ENCODE assay signal across 8 cellular contexts in genomic region chr1:145961109-145961424, GRCh38. TPM values are rescaled to one million over a fixed set of nuclear protein-coding genes. Genes with fewer than 3 reads are reported as not detected.
A peak's percentile ranks its signal among the peaks of the same experiment; 100 is the strongest.
DNase-seq lines count a peak whose midpoint lies in the region; ATAC-seq and TF ChIP-seq lines count a peak whose summit lies in the region.

No MANE protein-coding gene starts in this region.

- DNase-seq in AG10803 (ENCODE audit: low read depth), result no peak
- DNase-seq in dorsolateral prefrontal cortex, result no peak
- no peak for DNase-seq in naive thymus-derived CD4-positive, alpha-beta T cell
- DNase-seq in putamen (ENCODE audit: low spot score), result no peak
- no peak for DNase-seq in NCI-H2081 (lab: John Stamatoyannopoulos, UW)
- DNase-seq in HK-2 (ENCODE audit: unreplicated experiment), result no peak

- peaks cover 57% of the 10 kb centered on the region for H3K79me2 ChIP-seq in Loucy (ENCODE audit: insufficient read depth, low read length)

- POLR2A ChIA-PET in naive thymus-derived CD4-positive, alpha-beta T cell (lab: Charles Lee), result interaction anchor here (0.6 to 8.0 kb wide), 6 partner anchors 18 to 89 kb away, joined by 3 to 164 read pairs (median 47); partner anchors contain the start of genes RBM8A and TXNIP

- no peaks in the 10 kb centered on the region for H3K36me3 ChIP-seq in Loucy (ENCODE audit: insufficient read depth, low read length)
- H3K36me3 ChIP-seq in naive thymus-derived CD4-positive, alpha-beta T cell (ENCODE audit: control insufficient read depth in 2 of 3, insufficient read depth in 3 of 3, low read length in 3 of 3), result no peaks in the 10 kb centered on the region

- no peaks in the 10 kb centered on the region for H3K9me2 ChIP-seq in Loucy (replicated peaks; ENCODE audit: low read depth, low read length)

- peak overlapping the region in 8 of 9 donors; percentile 25 to 92 (median 86) for H3K27ac Mint-ChIP-seq in naive thymus-derived CD4-positive, alpha-beta T cell

- H3K4me3 ChIP-seq in AG10803 (ENCODE audit: low read length) (peak overlapping the region; percentile 73), Loucy (ENCODE audit: low read length, poor library complexity, severe bottlenecking) (peak overlapping the region; percentile 79), dorsolateral prefrontal cortex (peak overlapping the region; percentile 53 to 91 (median 76))
- H3K4me3 ChIP-seq in naive thymus-derived CD4-positive, alpha-beta T cell (ENCODE audit: low read length), result peak overlapping the region; percentile 87

- H3K9me3 Mint-ChIP-seq in naive thymus-derived CD4-positive, alpha-beta T cell, result peaks cover 0 to 1% (median 0%) of the 10 kb centered on the region in 11 donors

- peak overlapping the region; percentile 86 for H3K9ac ChIP-seq in Loucy (ENCODE audit: low read depth, low read length, poor library complexity, severe bottlenecking)

- TF ChIP-seq CTCF in AG10803 (conservative IDR thresholded peaks at IDR 0.05; ENCODE audit: low read length) (no peak), Loucy (conservative IDR thresholded peaks at IDR 0.05; ENCODE audit: low read length) (no peak), dorsolateral prefrontal cortex (IDR thresholded peaks at IDR 0.05 in 54 of 56, conservative IDR thresholded peaks at IDR 0.05 in 2 of 56; ENCODE audit: low read depth in 1 of 56, partially characterized antibody in 56 of 56) (no peak)

- no peak for ATAC-seq in naive thymus-derived CD4-positive, alpha-beta T cell
- no peak for ATAC-seq in HG03108 (IDR thresholded peaks at IDR 0.05; ENCODE audit: unreplicated experiment)

- H3K4me1 ChIP-seq in Loucy (ENCODE audit: insufficient read depth, low read length, poor library complexity, severe bottlenecking), result peaks cover 53% of the 10 kb centered on the region
- peaks cover 30 to 49% of the 10 kb centered on the region in 2 donors for H3K4me1 ChIP-seq in naive thymus-derived CD4-positive, alpha-beta T cell (ENCODE audit: control insufficient read depth in 2 of 2, insufficient read depth in 2 of 2, low read length in 2 of 2)

- peaks cover 5% of the 10 kb centered on the region for H4K20me1 ChIP-seq in Loucy (ENCODE audit: insufficient read depth, low read length, poor library complexity, severe bottlenecking)

- no peaks in the 10 kb centered on the region for H3K27me3 ChIP-seq in Loucy (ENCODE audit: insufficient read depth, low read length, poor library complexity, severe bottlenecking)
- H3K27me3 ChIP-seq in dorsolateral prefrontal cortex, result no peaks in the 10 kb centered on the region
- no peaks in the 10 kb centered on the region for H3K27me3 ChIP-seq in naive thymus-derived CD4-positive, alpha-beta T cell (ENCODE audit: control insufficient read depth in 2 of 2, insufficient read depth in 2 of 2, low read length in 2 of 2)

- CTCF ChIA-PET in naive thymus-derived CD4-positive, alpha-beta T cell (lab: Charles Lee), result no interaction called here

- H3K4me1 Mint-ChIP-seq in naive thymus-derived CD4-positive, alpha-beta T cell, result peaks cover 53 to 67% (median 66%) of the 10 kb centered on the region in 7 donors

- peak overlapping the region; percentile 83 for H3K4me2 ChIP-seq in Loucy (ENCODE audit: low read depth, low read length, poor library complexity, severe bottlenecking)

- peak overlapping the region; percentile 87 for H2AFZ ChIP-seq in Loucy (ENCODE audit: low read length)

- no peaks in the 10 kb centered on the region for H3K36me3 Mint-ChIP-seq in naive thymus-derived CD4-positive, alpha-beta T cell

- peak overlapping the region; percentile 88 to 99 (median 94) for H3K4me3 Mint-ChIP-seq in naive thymus-derived CD4-positive, alpha-beta T cell

- 0 out of 2 replicates have a peak, but pooled peaks cover 8% of the 10 kb centered on the region for H3F3A ChIP-seq in Loucy (ENCODE audit: low read depth)

- peaks cover 0 to 4% (median 0%) of the 10 kb centered on the region in 5 donors for H3K27me3 Mint-ChIP-seq in naive thymus-derived CD4-positive, alpha-beta T cell

- no peaks in the 10 kb centered on the region for H3K9me3 ChIP-seq in Loucy (ENCODE audit: insufficient read depth, low read depth, low read length)
- no peaks in the 10 kb centered on the region for H3K9me3 ChIP-seq in naive thymus-derived CD4-positive, alpha-beta T cell (ENCODE audit: control insufficient read depth in 2 of 3, low read length in 3 of 3)

- intact Hi-C loops in dorsolateral prefrontal cortex (cut with DNase I), result no loop called here
- intact Hi-C loops in naive thymus-derived CD4-positive, alpha-beta T cell (cut with micrococcal nuclease), result loop anchor here in 1 of 2 donors (5.0 kb wide), 1 partner anchor 36 kb away; the partner anchor contains the start of gene TXNIP

- peak overlapping the region; percentile 41 to 99 (median 95) for H3K27ac ChIP-seq in dorsolateral prefrontal cortex
- H3K27ac ChIP-seq in naive thymus-derived CD4-positive, alpha-beta T cell (ENCODE audit: low read depth, low read length), result peak overlapping the region; percentile 78

RNA-seq across cellular contexts. Expression of gene LIX1L, which starts 3.2 kb away (rescaled TPM):
- total RNA-seq in dorsolateral prefrontal cortex, result 10 to 100 TPM; 10.5 to 32.8 (median 17.8) TPM
- total RNA-seq in naive thymus-derived CD4-positive, alpha-beta T cell, result 10 to 100 TPM; 31.6 to 59.2 (median 47.6) TPM
- 10 to 100 TPM; 29.3 to 32.1 TPM for polyA plus RNA-seq in naive thymus-derived CD4-positive, alpha-beta T cell

RNA-seq across cellular contexts. Expression of gene ANKRD34A, which starts 3.3 kb away (rescaled TPM):
- total RNA-seq in dorsolateral prefrontal cortex, result 10 to 100 TPM; 13.4 to 48.3 (median 29.4) TPM
- total RNA-seq in naive thymus-derived CD4-positive, alpha-beta T cell, result 1 to 10 TPM in 3 of 5 experiments, under 1 TPM in 2; 0.54 to 1.5 (median 1.2) TPM
- under 1 TPM; 0.11 to 0.22 TPM for polyA plus RNA-seq in naive thymus-derived CD4-positive, alpha-beta T cell

RNA-seq across cellular contexts. Expression of gene POLR3GL, which starts 3.4 kb away (rescaled TPM):
- 10 to 100 TPM; 13.1 to 24.6 (median 19.0) TPM for total RNA-seq in dorsolateral prefrontal cortex
- 10 to 100 TPM; 20.7 to 37.5 (median 25.5) TPM for total RNA-seq in naive thymus-derived CD4-positive, alpha-beta T cell
- polyA plus RNA-seq in naive thymus-derived CD4-positive, alpha-beta T cell, result 100 to 1,000 TPM in 1 of 2 donors, 10 to 100 TPM in 1; 99.6 to 113 TPM

RNA-seq across cellular contexts. Expression of gene RBM8A, which starts 33.8 kb away (rescaled TPM):
- 100 to 1,000 TPM in 24 of 120 experiments, 10 to 100 TPM in 96; 68.5 to 111 (median 91.1) TPM for total RNA-seq in dorsolateral prefrontal cortex
- 100 to 1,000 TPM; 115 to 182 (median 120) TPM for total RNA-seq in naive thymus-derived CD4-positive, alpha-beta T cell
- 100 to 1,000 TPM; 152 to 156 TPM for polyA plus RNA-seq in naive thymus-derived CD4-positive, alpha-beta T cell

RNA-seq across cellular contexts. Expression of gene TXNIP, which starts 35.3 kb away (rescaled TPM):
- 100 to 1,000 TPM in 98 of 120 experiments, 10 to 100 TPM in 22; 36.4 to 580 (median 158) TPM for total RNA-seq in dorsolateral prefrontal cortex
- total RNA-seq in naive thymus-derived CD4-positive, alpha-beta T cell, result 1,000 to 10,000 TPM in 1 of 5 experiments, 100 to 1,000 TPM in 4; 498 to 1,101 (median 659) TPM
- polyA plus RNA-seq in naive thymus-derived CD4-positive, alpha-beta T cell, result 1,000 to 10,000 TPM; 3,808 to 5,430 TPM

Comparison
In these comparisons a context has a peak if more than half of its experiments do, and no peak if none do; other contexts are left out.
1. RNA of gene ANKRD34A, which starts 3.3 kb away (total RNA-seq): 13.4 to 48.3 TPM in dorsolateral prefrontal cortex; 0.54 to 1.5 TPM in naive thymus-derived CD4-positive, alpha-beta T cell; every median in the first group is over 4 times any median in the second.
2. Peak in every context shown above with its lines, with median percentiles within 50 percentile points of each other: H3K4me3 ChIP-seq.